ENCODE assay signal across 8 cellular contexts in genomic region chr10:3380392-3381050, GRCh38.
"Had no signal": no experiment of that assay in that cellular context is flagged by ENCODE, and none has a peak within 500 bp of the region (broad histone marks: within the 10 kb centered on the region; RNA-seq: fewer than 3 reads in every experiment).

No MANE protein-coding gene starts in this region.

- H3K4me3 ChIP-seq: GM12878 had no signal

- ATAC-seq: GM12878 had no signal

- DNase-seq: GDM1, GF-D8 had no signal

- FAIRE-seq: G401.6, GM12878, GM12891, GM12892, GM18507, GM19239 had no signal
